22 cellular contexts compared by ENCODE assay signal in the genomic region with DNA sequence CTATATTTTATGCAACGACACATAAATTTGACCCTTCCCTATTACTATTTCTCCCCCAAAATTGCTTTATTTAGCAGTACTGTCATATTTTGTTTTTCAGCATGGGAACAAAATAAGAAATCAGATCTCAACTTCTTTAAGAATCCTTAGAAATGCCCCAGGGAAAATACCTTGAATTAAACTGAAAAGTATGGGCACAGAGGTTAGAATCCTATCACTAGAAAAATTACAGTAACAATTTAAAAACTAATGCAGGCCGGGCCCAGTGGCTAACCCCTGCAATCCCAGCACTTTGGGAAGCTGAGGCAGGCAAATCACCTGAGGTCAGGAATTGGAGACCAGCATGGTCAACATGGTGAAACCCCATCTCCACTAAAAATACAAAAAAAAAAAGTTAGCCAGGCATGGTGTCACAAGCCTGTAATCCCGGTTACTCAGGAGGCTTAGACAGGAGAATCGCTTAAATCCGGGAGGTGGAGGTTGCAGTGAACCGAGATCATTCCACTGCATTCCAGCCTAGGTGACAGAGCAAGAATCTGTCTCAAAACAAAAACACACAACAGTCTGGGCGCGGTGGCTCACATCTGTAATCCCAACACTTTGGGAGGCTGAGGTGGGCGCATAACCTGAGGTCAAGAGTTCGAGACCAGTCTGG. TPM values are rescaled to one million over a fixed set of nuclear protein-coding genes. Genes with fewer than 3 reads are reported as not detected.
DNase-seq lines count a peak whose midpoint lies in the region; ATAC-seq and TF ChIP-seq lines count a peak whose summit lies in the region.
"Had no signal": no experiment of that assay in that cellular context is flagged by ENCODE, and none has a peak within 500 bp of the region (broad histone marks: within the 10 kb centered on the region; RNA-seq: fewer than 3 reads in every experiment).

No MANE protein-coding gene starts in this region.

- peaks cover 26% of the 10 kb centered on the region for H3K36me3 Mint-ChIP-seq in CD8-positive, alpha-beta T cell
- H3K36me3 Mint-ChIP-seq in activated T-helper 2 cell treated with anti-CD3 and anti-CD28 coated beads, Interferon-gamma antibody, Interleukin-2, Interleukin-4, amounts not matched to agents 10 μg/mL and 5 μg/mL and 100 μg/mL, durations not matched to agents 14 hours and 24 hours and 36 hours (ENCODE audit: low read depth): peaks cover 41% of the 10 kb centered on the region
- H3K36me3 Mint-ChIP-seq in nephron progenitor cell (ENCODE audit: low read depth): peaks cover 59% of the 10 kb centered on the region

- H3K27ac ChIP-seq in BLaER1: peak overlapping the region; percentile 88
- no peak overlapping the region for H3K27ac ChIP-seq in CD8-positive, alpha-beta T cell (ENCODE audit: low read depth, low read length)
- H3K27ac ChIP-seq: adrenal gland, gastrocnemius medialis had no signal

- no peak for TF ChIP-seq CTCF in CD8-positive, alpha-beta T cell (IDR thresholded peaks at IDR 0.05)
- no peak for TF ChIP-seq CTCF in nephron progenitor cell (IDR thresholded peaks at IDR 0.05)

- H3K9ac ChIP-seq in BLaER1: peak overlapping the region; percentile 84; the same call in 1 of the 2 replicates

- POLR2A ChIA-PET in CD8-positive, alpha-beta T cell (lab: Charles Lee): no interaction called here

- H3K4me1 Mint-ChIP-seq in CD8-positive, alpha-beta T cell (ENCODE audit: low read depth): peaks cover 39% of the 10 kb centered on the region
- H3K4me1 Mint-ChIP-seq in activated T-helper 2 cell treated with anti-CD3 and anti-CD28 coated beads, Interferon-gamma antibody, Interleukin-2, Interleukin-4, amounts not matched to agents 10 μg/mL and 5 μg/mL and 100 μg/mL, durations not matched to agents 14 hours and 24 hours and 36 hours (ENCODE audit: low read depth): peaks cover 20% of the 10 kb centered on the region
- H3K4me1 Mint-ChIP-seq in nephron progenitor cell: peaks cover 21% of the 10 kb centered on the region

- H3K27me3 ChIP-seq in BLaER1: no peaks in the 10 kb centered on the region
- no peaks in the 10 kb centered on the region for H3K27me3 ChIP-seq in CD8-positive, alpha-beta T cell (ENCODE audit: insufficient read depth, low read length)
- H3K27me3 ChIP-seq: adrenal gland, gastrocnemius medialis, neutrophil, suprapubic skin had no signal

- H3K36me3 ChIP-seq in BLaER1: peaks cover 39% of the 10 kb centered on the region
- peaks cover 4% of the 10 kb centered on the region for H3K36me3 ChIP-seq in CD8-positive, alpha-beta T cell (ENCODE audit: insufficient read depth, low read length)
- H3K36me3 ChIP-seq: adrenal gland had no signal

- peaks cover 100% of the 10 kb centered on the region for H4K20me1 ChIP-seq in BLaER1

- peak overlapping the region; percentile 90 for H3K4me2 ChIP-seq in BLaER1

- H3K9me3 Mint-ChIP-seq in CD8-positive, alpha-beta T cell: no peaks in the 10 kb centered on the region
- no peaks in the 10 kb centered on the region for H3K9me3 Mint-ChIP-seq in activated T-helper 2 cell treated with anti-CD3 and anti-CD28 coated beads, Interferon-gamma antibody, Interleukin-2, Interleukin-4, amounts not matched to agents 10 μg/mL and 5 μg/mL and 100 μg/mL, durations not matched to agents 14 hours and 24 hours and 36 hours
- H3K9me3 Mint-ChIP-seq in nephron progenitor cell: peaks cover 3% of the 10 kb centered on the region
- H3K9me3 Mint-ChIP-seq: activated CD4-positive, alpha-beta T cell treated with anti-CD3 and anti-CD28 coated beads, Interleukin-2, amount 10 ng/mL, durations not matched to agents 24 days and 14 days; activated T-cell treated with anti-CD3 and anti-CD28 coated beads, Interleukin-2, amount 50 U/mL, for 4 hours had no signal

- no peaks in the 10 kb centered on the region for H3K9me3 ChIP-seq in BLaER1
- H3K9me3 ChIP-seq in CD8-positive, alpha-beta T cell (ENCODE audit: low read length): no peaks in the 10 kb centered on the region
- H3K9me3 ChIP-seq: adrenal gland, gastrocnemius medialis, neutrophil, suprapubic skin had no signal

- CTCF ChIA-PET in CD8-positive, alpha-beta T cell (lab: Charles Lee): interaction anchor here (0.6 to 0.9 kb wide), 2 partner anchors 18 to 50 kb away, joined by 3 read pairs; no protein-coding TSS in a partner anchor

- no peak for ATAC-seq in CD8-positive, alpha-beta T cell
- ATAC-seq in Right ventricle myocardium superior (ENCODE audit: poor library complexity): no peak
- ATAC-seq: esophagus mucosa, gastrocnemius medialis had no signal

- H3K4me1 ChIP-seq in BLaER1: peaks cover 100% of the 10 kb centered on the region
- peaks cover 24% of the 10 kb centered on the region for H3K4me1 ChIP-seq in CD8-positive, alpha-beta T cell (ENCODE audit: insufficient read depth, low read length)

- H3K27me3 Mint-ChIP-seq in CD8-positive, alpha-beta T cell (ENCODE audit: low read depth): no peaks in the 10 kb centered on the region
- H3K27me3 Mint-ChIP-seq in activated T-helper 2 cell treated with anti-CD3 and anti-CD28 coated beads, Interferon-gamma antibody, Interleukin-2, Interleukin-4, amounts not matched to agents 10 μg/mL and 5 μg/mL and 100 μg/mL, durations not matched to agents 14 hours and 24 hours and 36 hours (ENCODE audit: low read depth): no peaks in the 10 kb centered on the region
- no peaks in the 10 kb centered on the region for H3K27me3 Mint-ChIP-seq in nephron progenitor cell (ENCODE audit: low read depth, poor library complexity)
- H3K27me3 Mint-ChIP-seq: activated CD4-positive, alpha-beta T cell treated with anti-CD3 and anti-CD28 coated beads, Interleukin-2, amount 10 ng/mL, durations not matched to agents 24 days and 14 days had no signal

- H3K4me3 ChIP-seq in BLaER1: no peak overlapping the region
- H3K4me3 ChIP-seq in CD8-positive, alpha-beta T cell (ENCODE audit: low read depth, low read length): no peak overlapping the region
- H3K4me3 ChIP-seq: adrenal gland, gastrocnemius medialis, suprapubic skin had no signal

- H3K4me3 Mint-ChIP-seq in CD8-positive, alpha-beta T cell: no peak overlapping the region
- H3K4me3 Mint-ChIP-seq in activated T-helper 2 cell treated with anti-CD3 and anti-CD28 coated beads, Interferon-gamma antibody, Interleukin-2, Interleukin-4, amounts not matched to agents 10 μg/mL and 5 μg/mL and 100 μg/mL, durations not matched to agents 14 hours and 24 hours and 36 hours (ENCODE audit: low read depth): no peak overlapping the region
- no peak overlapping the region for H3K4me3 Mint-ChIP-seq in nephron progenitor cell
- H3K4me3 Mint-ChIP-seq: activated CD4-positive, alpha-beta T cell treated with anti-CD3 and anti-CD28 coated beads, Interleukin-2, amount 10 ng/mL, durations not matched to agents 24 days and 14 days; activated T-cell treated with anti-CD3 and anti-CD28 coated beads, Interleukin-2, amount 50 U/mL, for 4 hours had no signal

- no peak for DNase-seq in CD8-positive, alpha-beta T cell
- DNase-seq in activated T-helper 2 cell treated with anti-CD3 and anti-CD28 coated beads, Interferon-gamma antibody, Interleukin-2, Interleukin-4, amounts not matched to agents 10 μg/mL and 5 μg/mL and 100 μg/mL, durations not matched to agents 14 hours and 24 hours and 36 hours (ENCODE audit: low spot score): no peak
- DNase-seq in nephron progenitor cell (no peak), Right ventricle myocardium superior (no peak), germinal center (ENCODE audit: low spot score) (no peak), MV-4-11 (lab: John Stamatoyannopoulos, UW) (no peak)
- DNase-seq: activated CD4-positive, alpha-beta T cell treated with anti-CD3 and anti-CD28 coated beads, Interleukin-2, amount 10 ng/mL, durations not matched to agents 24 days and 14 days; activated T-cell treated with anti-CD3 and anti-CD28 coated beads, Interleukin-2, amount 50 U/mL, for 4 hours; adrenal gland; gastrocnemius medialis; Kasumi-1; left cardiac atrium; midbrain; NCI-H1092 treated with DMSO at 0.1 percent for 48 hours; NCI-H2081; stimulated activated CD4-positive, alpha-beta T cell treated with anti-CD3 and anti-CD28 coated beads, Interleukin-12 subunit alpha, Interleukin-12 subunit beta, amount 100 ng/mL, for 4 hours; stimulated activated CD8-positive, alpha-beta memory T cell treated with anti-CD3 and anti-CD28 coated beads, Interleukin-4, amount 100 ng/mL, for 48 hours; SW 1271 had no signal

- peak overlapping the region; percentile 34 for H3K27ac Mint-ChIP-seq in CD8-positive, alpha-beta T cell
- H3K27ac Mint-ChIP-seq in activated T-helper 2 cell treated with anti-CD3 and anti-CD28 coated beads, Interferon-gamma antibody, Interleukin-2, Interleukin-4, amounts not matched to agents 10 μg/mL and 5 μg/mL and 100 μg/mL, durations not matched to agents 14 hours and 24 hours and 36 hours: peak overlapping the region; percentile 4
- peak overlapping the region; percentile 66 for H3K27ac Mint-ChIP-seq in nephron progenitor cell

- intact Hi-C loops in CD8-positive, alpha-beta T cell (cut with DNase I, micrococcal nuclease): no loop called here
- intact Hi-C loops in activated T-helper 2 cell treated with anti-CD3 and anti-CD28 coated beads, Interferon-gamma antibody, Interleukin-2, Interleukin-4, amounts not matched to agents 10 μg/mL and 5 μg/mL and 100 μg/mL, durations not matched to agents 14 hours and 24 hours and 36 hours (cut with micrococcal nuclease): no loop called here
- intact Hi-C loops in Right ventricle myocardium superior (cut with DNase I): no loop called here

RNA-seq across cellular contexts. Expression of a gene that starts 51.4 kb away (rescaled TPM):
- 100 to 1,000 TPM; 145 to 147 TPM for total RNA-seq in CD8-positive, alpha-beta T cell
- total RNA-seq in activated T-helper 2 cell treated with anti-CD3 and anti-CD28 coated beads, Interferon-gamma antibody, Interleukin-2, Interleukin-4, amounts not matched to agents 10 μg/mL and 5 μg/mL and 100 μg/mL, durations not matched to agents 14 hours and 24 hours and 36 hours: 452 and 471 TPM in 2 replicates
- total RNA-seq in Right ventricle myocardium superior: 154 TPM

Comparison
In these comparisons a context has a peak if more than half of its experiments do, and no peak if none do; other contexts are left out.
1. H3K27ac Mint-ChIP-seq: peak in every context shown above with its lines; median percentile 66 in nephron progenitor cell; 34 in CD8-positive, alpha-beta T cell; 4 in activated T-helper 2 cell treated with anti-CD3 and anti-CD28 coated beads, Interferon-gamma antibody, Interleukin-2, Interleukin-4, amounts not matched to agents 10 μg/mL and 5 μg/mL and 100 μg/mL, durations not matched to agents 14 hours and 24 hours and 36 hours.